8 cellular contexts compared by ENCODE assay signal in the genomic region with DNA sequence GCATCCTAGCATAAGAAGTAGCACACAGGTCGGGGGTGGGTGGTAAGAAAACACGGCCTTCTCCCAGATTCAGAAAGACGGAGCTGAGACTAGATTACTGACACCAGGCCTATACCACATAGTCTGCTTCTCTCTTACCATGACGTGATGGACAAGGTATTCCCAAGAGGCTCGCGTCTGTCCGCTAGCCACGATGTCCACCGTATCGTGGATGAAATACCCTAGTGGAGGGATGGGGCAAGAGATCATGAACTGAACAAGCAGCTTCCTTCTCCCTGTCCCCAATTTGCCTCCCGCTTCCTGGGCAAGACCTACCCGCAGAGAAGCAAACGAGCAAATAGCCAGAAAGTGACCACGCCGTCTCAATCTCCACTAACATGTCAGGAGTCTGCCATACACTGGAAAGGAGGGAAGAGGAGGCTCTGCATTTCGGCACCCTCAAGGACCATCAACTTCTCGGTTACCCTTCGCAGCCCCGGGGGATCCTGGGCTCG. TPM values are rescaled to one million over a fixed set of nuclear protein-coding genes. Genes with fewer than 3 reads are reported as not detected.
A peak's percentile ranks its signal among the peaks of the same experiment; 100 is the strongest.
DNase-seq lines count a peak whose midpoint lies in the region; ATAC-seq and TF ChIP-seq lines count a peak whose summit lies in the region.

No MANE protein-coding gene starts in this region.

- peak overlapping the region; percentile 56 for H3K4me3 ChIP-seq in HAP-1
- H3K4me3 ChIP-seq in dorsolateral prefrontal cortex, result peak overlapping the region in 56 of 59 donors; percentile 28 to 97 (median 79)

- no peak for ATAC-seq in CD4-positive, alpha-beta T cell (ENCODE audit: poor library complexity)
- ATAC-seq in natural killer cell treated with Interleukin-12 subunit alpha and Interleukin-12 subunit beta and Interleukin-15 and Interleukin-18, amount 100 ng/mL, for 72 hours, result no peak
- ATAC-seq in GM18868 (IDR thresholded peaks at IDR 0.05; ENCODE audit: unreplicated experiment), result no peak

- no peaks in the 10 kb centered on the region for H3K27me3 ChIP-seq in CD4-positive, alpha-beta T cell (ENCODE audit: control insufficient read depth, insufficient read depth, low read length)
- H3K27me3 ChIP-seq in HAP-1 (ENCODE audit: low read depth), result no peaks in the 10 kb centered on the region
- no peaks in the 10 kb centered on the region for H3K27me3 ChIP-seq in dorsolateral prefrontal cortex

- H3K27me3 Mint-ChIP-seq in CD4-positive, alpha-beta T cell, result no peaks in the 10 kb centered on the region
- H3K27me3 Mint-ChIP-seq in natural killer cell treated with Interleukin-12 subunit alpha and Interleukin-12 subunit beta and Interleukin-15 and Interleukin-18, amount 100 ng/mL, for 72 hours, result no peaks in the 10 kb centered on the region

- DNase-seq in CD4-positive, alpha-beta T cell, result no peak
- peak in 1 of 2 experiments; percentile 53 for DNase-seq in HAP-1 (ENCODE audit: low spot score in 2 of 2)
- DNase-seq in SHP77 treated with DMSO at 0.1 percent for 48 hours (lab: John Stamatoyannopoulos, UW), result peak; percentile 47
- DNase-seq in dorsolateral prefrontal cortex, result no peak
- DNase-seq in natural killer cell treated with Interleukin-12 subunit alpha and Interleukin-12 subunit beta and Interleukin-15 and Interleukin-18, amount 100 ng/mL, for 72 hours (ENCODE audit: low spot score), result no peak
- DNase-seq in iPS-NIHi11 (ENCODE audit: low spot score), result no peak
- no peak for DNase-seq in DMS79 (lab: John Stamatoyannopoulos, UW)

- no peaks in the 10 kb centered on the region for H3K9me3 ChIP-seq in CD4-positive, alpha-beta T cell (ENCODE audit: control insufficient read depth, low read length)
- H3K9me3 ChIP-seq in HAP-1, result no peaks in the 10 kb centered on the region

- POLR2A ChIA-PET in CD4-positive, alpha-beta T cell (lab: Charles Lee), result interaction anchor here (0.8 to 6.5 kb wide), 5 partner anchors 14 to 226 kb away, joined by 3 to 149 read pairs (median 19); partner anchors contain the start of genes BLTP2, PHF12 and PROCA1

- CTCF ChIA-PET in CD4-positive, alpha-beta T cell (lab: Charles Lee), result interaction anchor here (4.4 to 10.8 kb wide), 3 partner anchors 15 to 38 kb away, joined by 24 to 373 read pairs (median 70); partner anchors contain the start of genes PROCA1 and TRAF4

- H3K27ac ChIP-seq in CD4-positive, alpha-beta T cell (ENCODE audit: low read depth, low read length), result no peak overlapping the region
- peak overlapping the region in 50 of 59 donors; percentile 7 to 96 (median 74) for H3K27ac ChIP-seq in dorsolateral prefrontal cortex

- TF ChIP-seq CTCF in CD4-positive, alpha-beta T cell (IDR thresholded peaks at IDR 0.05), result no peak
- peak in 2 of 56 donors; percentile 3 to 12 for TF ChIP-seq CTCF in dorsolateral prefrontal cortex (IDR thresholded peaks at IDR 0.05 in 54 of 56, conservative IDR thresholded peaks at IDR 0.05 in 2 of 56; ENCODE audit: low read depth in 1 of 56, partially characterized antibody in 56 of 56)

- in situ Hi-C loops in HAP-1 (cut with MboI; ENCODE audit: low sequenced_read_pairs), result no loop called here

- H3K36me3 Mint-ChIP-seq in CD4-positive, alpha-beta T cell (ENCODE audit: low read depth), result peaks cover 64% of the 10 kb centered on the region
- H3K36me3 Mint-ChIP-seq in natural killer cell treated with Interleukin-12 subunit alpha and Interleukin-12 subunit beta and Interleukin-15 and Interleukin-18, amount 100 ng/mL, for 72 hours, result peaks cover 29% of the 10 kb centered on the region

- no peaks in the 10 kb centered on the region for H3K9me3 Mint-ChIP-seq in CD4-positive, alpha-beta T cell
- no peaks in the 10 kb centered on the region for H3K9me3 Mint-ChIP-seq in natural killer cell treated with Interleukin-12 subunit alpha and Interleukin-12 subunit beta and Interleukin-15 and Interleukin-18, amount 100 ng/mL, for 72 hours

- peak overlapping the region; percentile 67 for H3K27ac Mint-ChIP-seq in CD4-positive, alpha-beta T cell
- peak overlapping the region; percentile 38 to 80 for H3K27ac Mint-ChIP-seq in natural killer cell treated with Interleukin-12 subunit alpha and Interleukin-12 subunit beta and Interleukin-15 and Interleukin-18, amount 100 ng/mL, for 72 hours

- intact Hi-C loops in CD4-positive, alpha-beta T cell (cut with DNase I, micrococcal nuclease), result loop anchor here (2.0 to 5.0 kb wide), 6 partner anchors 37 to 392 kb away; partner anchors contain the start of gene BLTP2 (in 1 of the 2)
- intact Hi-C loops in dorsolateral prefrontal cortex (cut with DNase I), result loop anchor here (5.0 kb wide), 3 partner anchors 172 to 387 kb away; partner anchors contain the start of genes DHRS13 (in 1 of the 2) and FLOT2 (in 1 of the 2)

- peaks cover 76% of the 10 kb centered on the region for H3K4me1 Mint-ChIP-seq in CD4-positive, alpha-beta T cell (ENCODE audit: low read depth)
- peaks cover 66 to 67% of the 10 kb centered on the region in 2 donors for H3K4me1 Mint-ChIP-seq in natural killer cell treated with Interleukin-12 subunit alpha and Interleukin-12 subunit beta and Interleukin-15 and Interleukin-18, amount 100 ng/mL, for 72 hours (ENCODE audit: low read depth in 2 of 2)

- H3K36me3 ChIP-seq in HAP-1 (replicated peaks), result peaks cover 52% of the 10 kb centered on the region

- H3K4me1 ChIP-seq in HAP-1, result peaks cover 37% of the 10 kb centered on the region

- peak overlapping the region; percentile 86 for H3K4me3 Mint-ChIP-seq in CD4-positive, alpha-beta T cell
- H3K4me3 Mint-ChIP-seq in natural killer cell treated with Interleukin-12 subunit alpha and Interleukin-12 subunit beta and Interleukin-15 and Interleukin-18, amount 100 ng/mL, for 72 hours, result peak overlapping the region; percentile 97

RNA-seq across cellular contexts. Expression of gene TLCD1, which starts 0.8 kb away (rescaled TPM):
- total RNA-seq in CD4-positive, alpha-beta T cell, result under 1 TPM; 0.39 to 0.60 TPM
- total RNA-seq in dorsolateral prefrontal cortex, result 10 to 100 TPM in 16 of 120 experiments, 1 to 10 TPM in 104; 2.0 to 22.8 (median 6.6) TPM
- total RNA-seq in natural killer cell treated with Interleukin-12 subunit alpha and Interleukin-12 subunit beta and Interleukin-15 and Interleukin-18, amount 100 ng/mL, for 72 hours, result 1 to 10 TPM; 1.5 to 9.7 TPM

RNA-seq across cellular contexts. Expression of gene NEK8, which starts 3.4 kb away (rescaled TPM):
- 1 to 10 TPM; 4.7 to 5.2 TPM for total RNA-seq in CD4-positive, alpha-beta T cell
- 1 to 10 TPM in 118 of 120 experiments, under 1 TPM in 2; 0.96 to 5.8 (median 2.4) TPM for total RNA-seq in dorsolateral prefrontal cortex
- total RNA-seq in natural killer cell treated with Interleukin-12 subunit alpha and Interleukin-12 subunit beta and Interleukin-15 and Interleukin-18, amount 100 ng/mL, for 72 hours, result 10 to 100 TPM in 1 of 2 donors, 1 to 10 TPM in 1; 3.2 to 10.2 TPM

RNA-seq across cellular contexts. Expression of gene RPL23A, which starts 5.4 kb away (rescaled TPM):
- 1,000 to 10,000 TPM; 3,393 to 3,457 TPM for total RNA-seq in CD4-positive, alpha-beta T cell
- 100 to 1,000 TPM; 343 to 754 (median 490) TPM for total RNA-seq in dorsolateral prefrontal cortex
- 1,000 to 10,000 TPM; 1,264 to 1,439 TPM for total RNA-seq in natural killer cell treated with Interleukin-12 subunit alpha and Interleukin-12 subunit beta and Interleukin-15 and Interleukin-18, amount 100 ng/mL, for 72 hours

RNA-seq across cellular contexts. Expression of gene RAB34, which starts 7.5 kb away (rescaled TPM):
- 10 to 100 TPM; 20.7 to 21.3 TPM for total RNA-seq in CD4-positive, alpha-beta T cell
- 10 to 100 TPM; 12.0 to 55.8 (median 25.0) TPM for total RNA-seq in dorsolateral prefrontal cortex
- 10 to 100 TPM in 1 of 2 donors, 1 to 10 TPM in 1; 8.5 to 25.7 TPM for total RNA-seq in natural killer cell treated with Interleukin-12 subunit alpha and Interleukin-12 subunit beta and Interleukin-15 and Interleukin-18, amount 100 ng/mL, for 72 hours

RNA-seq across cellular contexts. Expression of gene PROCA1, which starts 13.5 kb away (rescaled TPM):
- total RNA-seq in CD4-positive, alpha-beta T cell, result 1 to 10 TPM; 3.5 to 4.1 TPM
- 10 to 100 TPM in 2 of 120 experiments, 1 to 10 TPM in 118; 2.1 to 11.7 (median 5.2) TPM for total RNA-seq in dorsolateral prefrontal cortex
- 1 to 10 TPM; 3.7 to 4.6 TPM for total RNA-seq in natural killer cell treated with Interleukin-12 subunit alpha and Interleukin-12 subunit beta and Interleukin-15 and Interleukin-18, amount 100 ng/mL, for 72 hours
